In genomic region chr9:25964239-25964638, GRCh38 we compare ENCODE assay signal across 8 cellular contexts.
DNase-seq lines count a peak whose midpoint lies in the region; ATAC-seq and TF ChIP-seq lines count a peak whose summit lies in the region.

No MANE protein-coding gene starts in this region.

- H3K27ac ChIP-seq in CD8-positive, alpha-beta T cell (ENCODE audit: low read depth, low read length): no peak overlapping the region

- POLR2A ChIA-PET in CD8-positive, alpha-beta T cell (lab: Charles Lee): no interaction called here

- no peaks in the 10 kb centered on the region for H3K27me3 Mint-ChIP-seq in CD8-positive, alpha-beta T cell (ENCODE audit: low read depth)

- intact Hi-C loops in CD8-positive, alpha-beta T cell (cut with DNase I, micrococcal nuclease): no loop called here

- no peak overlapping the region for H3K4me3 Mint-ChIP-seq in CD8-positive, alpha-beta T cell

- no peak for TF ChIP-seq CTCF in CD8-positive, alpha-beta T cell (IDR thresholded peaks at IDR 0.05)

- H3K9me3 Mint-ChIP-seq in CD8-positive, alpha-beta T cell: peaks cover 17% of the 10 kb centered on the region

- ATAC-seq in HG02642 (IDR thresholded peaks at IDR 0.05; ENCODE audit: poor library complexity, unreplicated experiment): peak; percentile 83
- no peak for ATAC-seq in CD8-positive, alpha-beta T cell

- no peak overlapping the region for H3K27ac Mint-ChIP-seq in CD8-positive, alpha-beta T cell

- no peaks in the 10 kb centered on the region for H3K27me3 ChIP-seq in CD8-positive, alpha-beta T cell (ENCODE audit: insufficient read depth, low read length)

- peak; percentile 49 for DNase-seq in GM04503 (ENCODE audit: low read depth)
- DNase-seq in NCI-H446 (lab: John Stamatoyannopoulos, UW): peak; percentile 44 to 83
- peak; percentile 15 for DNase-seq in brain pericyte (ENCODE audit: low read depth, low spot score)
- peak; percentile 64 to 80 for DNase-seq in lung microvascular endothelial cell (ENCODE audit: low read depth in 2 of 2)
- DNase-seq in CD8-positive, alpha-beta T cell: no peak
- no peak for DNase-seq in activated naive CD4-positive, alpha-beta T cell treated with Interleukin-2 at 50 U/mL for 16 hours
- DNase-seq in stimulated activated naive CD4-positive, alpha-beta T cell treated with Interleukin-2 at 50 U/mL for 16 hours (lab: John Stamatoyannopoulos, UW): no peak

- no peaks in the 10 kb centered on the region for H3K9me3 ChIP-seq in CD8-positive, alpha-beta T cell (ENCODE audit: low read length)

- no peaks in the 10 kb centered on the region for H3K36me3 Mint-ChIP-seq in CD8-positive, alpha-beta T cell

- H3K36me3 ChIP-seq in CD8-positive, alpha-beta T cell (ENCODE audit: insufficient read depth, low read length): no peaks in the 10 kb centered on the region

- H3K4me1 ChIP-seq in CD8-positive, alpha-beta T cell (ENCODE audit: insufficient read depth, low read length): no peaks in the 10 kb centered on the region

- no peak overlapping the region for H3K4me3 ChIP-seq in CD8-positive, alpha-beta T cell (ENCODE audit: low read depth, low read length)

- no peaks in the 10 kb centered on the region for H3K4me1 Mint-ChIP-seq in CD8-positive, alpha-beta T cell (ENCODE audit: low read depth)

- CTCF ChIA-PET in CD8-positive, alpha-beta T cell (lab: Charles Lee): no interaction called here

Comparison
In these comparisons a context has a peak if more than half of its experiments do, and no peak if none do; other contexts are left out.
1. DNase-seq: peak in GM04503 (single experiment), NCI-H446 (2 of 2), brain pericyte (single experiment) and lung microvascular endothelial cell (2 of 2); none in CD8-positive, alpha-beta T cell (0 of 7), activated naive CD4-positive, alpha-beta T cell treated with Interleukin-2 at 50 U/mL for 16 hours (single experiment) and stimulated activated naive CD4-positive, alpha-beta T cell treated with Interleukin-2 at 50 U/mL for 16 hours (single experiment).